30 cellular contexts compared by ENCODE assay signal in genomic region chr3:179432451-179432850, GRCh38. TPM values are rescaled to one million over a fixed set of nuclear protein-coding genes. Genes with fewer than 3 reads are reported as not detected.
DNase-seq lines count a peak whose midpoint lies in the region; ATAC-seq and TF ChIP-seq lines count a peak whose summit lies in the region.
"Had no signal": no experiment of that assay in that cellular context is flagged by ENCODE, and none has a peak within 500 bp of the region (broad histone marks: within the 10 kb centered on the region; RNA-seq: fewer than 3 reads in every experiment).

No MANE protein-coding gene starts in this region.

- H3K27me3 Mint-ChIP-seq in memory B cell: no peaks in the 10 kb centered on the region

- no peaks in the 10 kb centered on the region for H3K9me3 ChIP-seq in tibial nerve
- H3K9me3 ChIP-seq: HAP-1, heart left ventricle, psoas muscle, upper lobe of left lung had no signal

- no peaks in the 10 kb centered on the region for H3K9me3 Mint-ChIP-seq in memory B cell
- H3K9me3 Mint-ChIP-seq: activated CD4-positive, alpha-beta memory T cell treated with anti-CD3 and anti-CD28 coated beads, Interleukin-2, amount 10 ng/mL, durations not matched to agents 7 days and 5 days; activated naive CD4-positive, alpha-beta T cell treated with anti-CD3 and anti-CD28 coated beads for 36 hours; activated T-helper 1 cell treated with anti-CD3 and anti-CD28 coated beads, Interleukin-12 subunit alpha, Interleukin-12 subunit beta, Interleukin-2, Interleukin-4 antibody, amounts not matched to agents 30 ng/mL and 10 ng/mL and 1 ng/mL, durations not matched to agents 14 hours and 24 hours and 36 hours; CD8-positive, alpha-beta T cell; endodermal cell; naive thymus-derived CD4-positive, alpha-beta T cell had no signal

- DNase-seq in memory B cell (ENCODE audit: low spot score in 2 of 2) (no peak), tibial nerve (ENCODE audit: low spot score in 2 of 2) (no peak), AML-193 (lab: John Stamatoyannopoulos, UW) (no peak), Right ventricle myocardium inferior (ENCODE audit: missing footprints) (no peak)
- DNase-seq in stimulated activated CD4-positive, alpha-beta T cell treated with anti-CD3 and anti-CD28 coated beads, Interleukin-1b, Interleukin-23, amount 100 ng/mL, for 48 hours: no peak
- DNase-seq: activated CD4-positive, alpha-beta memory T cell treated with anti-CD3 and anti-CD28 coated beads, Interleukin-2, amount 10 ng/mL, durations not matched to agents 7 days and 5 days; activated CD8-positive, alpha-beta memory T cell treated with anti-CD3 and anti-CD28 coated beads, Interleukin-2, amount 50 U/mL, for 48 hours; activated naive CD4-positive, alpha-beta T cell treated with anti-CD3 and anti-CD28 coated beads for 36 hours; amniotic stem cell; CD8-positive, alpha-beta T cell; cortex of kidney; DMS 273 treated with DMSO at 0.1 percent for 48 hours; EL; endodermal cell; foreskin fibroblast; heart left ventricle; naive thymus-derived CD4-positive, alpha-beta T cell; NCI-H146; NCI-H226; NCI-H526 treated with DMSO at 0.1 percent for 48 hours; occipital lobe; psoas muscle; stimulated activated CD4-positive, alpha-beta T cell treated with anti-CD3 and anti-CD28 coated beads, Interleukin-4, amount 100 ng/mL, for 24 hours had no signal

- intact Hi-C loops in Right ventricle myocardium inferior (cut with DNase I): no loop called here

- H3K27ac ChIP-seq in angular gyrus (ENCODE audit: low read depth, low read length) (peak overlapping the region; percentile 14), tibial nerve (peak overlapping the region in 3 of 4 donors; percentile 25 to 76 (median 48))
- H3K27ac ChIP-seq: cardiac muscle cell, psoas muscle had no signal

- ATAC-seq in GM21526 (IDR thresholded peaks at IDR 0.05; ENCODE audit: low FRiP score, unreplicated experiment) (peak; percentile 9), memory B cell (ENCODE audit: low read depth) (no peak), Right ventricle myocardium inferior (no peak)
- ATAC-seq: CD8-positive, alpha-beta T cell; esophagus mucosa; psoas muscle had no signal

- peak overlapping the region; percentile 73 for H3K27ac Mint-ChIP-seq in memory B cell
- H3K27ac Mint-ChIP-seq: activated CD4-positive, alpha-beta memory T cell treated with anti-CD3 and anti-CD28 coated beads, Interleukin-2, amount 10 ng/mL, durations not matched to agents 7 days and 5 days; activated naive CD4-positive, alpha-beta T cell treated with anti-CD3 and anti-CD28 coated beads for 36 hours; activated T-helper 1 cell treated with anti-CD3 and anti-CD28 coated beads, Interleukin-12 subunit alpha, Interleukin-12 subunit beta, Interleukin-2, Interleukin-4 antibody, amounts not matched to agents 30 ng/mL and 10 ng/mL and 1 ng/mL, durations not matched to agents 14 hours and 24 hours and 36 hours; CD8-positive, alpha-beta T cell; endodermal cell; naive thymus-derived CD4-positive, alpha-beta T cell had no signal

- H3K4me3 ChIP-seq in tibial nerve: no peak overlapping the region
- H3K4me3 ChIP-seq: cardiac muscle cell, HAP-1, heart left ventricle, psoas muscle, upper lobe of left lung had no signal

- H3K4me1 Mint-ChIP-seq in memory B cell: peaks cover 26% of the 10 kb centered on the region
- H3K4me1 Mint-ChIP-seq: activated CD4-positive, alpha-beta memory T cell treated with anti-CD3 and anti-CD28 coated beads, Interleukin-2, amount 10 ng/mL, durations not matched to agents 7 days and 5 days had no signal

- H3K27me3 ChIP-seq in tibial nerve: no peaks in the 10 kb centered on the region
- H3K27me3 ChIP-seq: cardiac muscle cell, heart left ventricle, upper lobe of left lung had no signal

- 67 to 90% methylated on average over 1 of the region's 1 CpG for WGBS in tibial nerve, 2 donors

- peaks cover 0 to 85% (median 33%) of the 10 kb centered on the region in 4 donors for H3K4me1 ChIP-seq in tibial nerve
- H3K4me1 ChIP-seq: HAP-1 had no signal

- peaks cover 5% of the 10 kb centered on the region for H3K36me3 Mint-ChIP-seq in memory B cell
- H3K36me3 Mint-ChIP-seq: CD8-positive, alpha-beta T cell had no signal

- no peak for TF ChIP-seq POLR2A in tibial nerve (IDR thresholded peaks at IDR 0.05)

- TF ChIP-seq CTCF in tibial nerve (IDR thresholded peaks at IDR 0.05): no peak

- TF ChIP-seq EP300 in tibial nerve (IDR thresholded peaks at IDR 0.05): no peak

- no peaks in the 10 kb centered on the region for H3K36me3 ChIP-seq in tibial nerve
- H3K36me3 ChIP-seq: cardiac muscle cell, HAP-1, upper lobe of left lung had no signal

- H3K4me3 Mint-ChIP-seq in memory B cell: peak overlapping the region; percentile 57
- H3K4me3 Mint-ChIP-seq: activated CD4-positive, alpha-beta memory T cell treated with anti-CD3 and anti-CD28 coated beads, Interleukin-2, amount 10 ng/mL, durations not matched to agents 7 days and 5 days; activated naive CD4-positive, alpha-beta T cell treated with anti-CD3 and anti-CD28 coated beads for 36 hours; activated T-helper 1 cell treated with anti-CD3 and anti-CD28 coated beads, Interleukin-12 subunit alpha, Interleukin-12 subunit beta, Interleukin-2, Interleukin-4 antibody, amounts not matched to agents 30 ng/mL and 10 ng/mL and 1 ng/mL, durations not matched to agents 14 hours and 24 hours and 36 hours; CD8-positive, alpha-beta T cell; endodermal cell; naive thymus-derived CD4-positive, alpha-beta T cell had no signal

RNA-seq across cellular contexts. Expression of gene GNB4, which starts 18.8 kb away (rescaled TPM):
- total RNA-seq in tibial nerve (10 to 100 TPM; 32.2 to 47.9 (median 36.3) TPM), Right ventricle myocardium inferior (15.8 TPM)
